In the genomic region with DNA sequence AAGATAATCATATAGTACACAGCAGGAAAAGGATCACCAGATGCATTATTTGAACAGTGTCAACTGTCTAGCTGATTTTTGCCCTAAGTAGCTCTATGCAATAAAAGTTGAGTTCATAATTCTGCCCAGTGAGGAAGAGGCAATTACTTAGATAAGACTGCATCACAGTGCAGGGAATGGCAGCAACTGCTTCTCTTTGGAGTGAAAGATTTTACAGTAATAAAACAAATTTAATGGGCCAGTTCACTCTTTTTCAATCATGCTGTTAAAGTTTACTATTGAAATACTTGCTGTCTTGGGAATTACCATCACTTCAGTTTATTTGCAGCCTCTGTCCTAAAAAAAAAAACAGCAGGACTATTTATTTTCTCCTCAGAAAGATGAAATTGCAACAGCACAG, we compare ENCODE assay signal across 1 cellular context.
TF ChIP-seq lines count a peak whose summit lies in the region.

No MANE protein-coding gene starts in this region.

TF ChIP-seq in HEK293, 187 proteins besides CTCF, POLR2A, EP300 and RAD21 (continued from another document and continues in another):
- TF ChIP-seq, protein P1, sequence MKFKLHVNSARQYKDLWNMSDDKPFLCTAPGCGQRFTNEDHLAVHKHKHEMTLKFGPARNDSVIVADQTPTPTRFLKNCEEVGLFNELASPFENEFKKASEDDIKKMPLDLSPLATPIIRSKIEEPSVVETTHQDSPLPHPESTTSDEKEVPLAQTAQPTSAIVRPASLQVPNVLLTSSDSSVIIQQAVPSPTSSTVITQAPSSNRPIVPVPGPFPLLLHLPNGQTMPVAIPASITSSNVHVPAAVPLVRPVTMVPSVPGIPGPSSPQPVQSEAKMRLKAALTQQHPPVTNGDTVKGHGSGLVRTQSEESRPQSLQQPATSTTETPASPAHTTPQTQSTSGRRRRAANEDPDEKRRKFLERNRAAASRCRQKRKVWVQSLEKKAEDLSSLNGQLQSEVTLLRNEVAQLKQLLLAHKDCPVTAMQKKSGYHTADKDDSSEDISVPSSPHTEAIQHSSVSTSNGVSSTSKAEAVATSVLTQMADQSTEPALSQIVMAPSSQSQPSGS (tag by site-specific recombination; IDR thresholded peaks at IDR 0.05; ENCODE audit: low read depth), result no peak
- TF ChIP-seq ZBTB1 (tag by site-specific recombination; IDR thresholded peaks at IDR 0.05) (no peak), ZNF658 (tag by site-specific recombination; IDR thresholded peaks at IDR 0.05) (no peak), ZFP69B (tag by site-specific recombination; IDR thresholded peaks at IDR 0.05) (no peak), ZNF366 (tag by site-specific recombination; conservative IDR thresholded peaks at IDR 0.05) (no peak), ZNF561 (tag by site-specific recombination; IDR thresholded peaks at IDR 0.05; ENCODE audit: borderline replicate concordance) (peak; percentile 41; the same call in 1 of the 2 replicates), ZFP37 (tag by site-specific recombination; IDR thresholded peaks at IDR 0.05) (no peak), ZNF707 (tag by site-specific recombination; IDR thresholded peaks at IDR 0.05) (no peak), ZNF121 (tag by site-specific recombination; IDR thresholded peaks at IDR 0.05) (no peak), ZNF114 (tag by site-specific recombination; IDR thresholded peaks at IDR 0.05) (no peak), ZNF211 (tag by site-specific recombination; IDR thresholded peaks at IDR 0.05; ENCODE audit: low read depth) (no peak), GLI2 (tag by site-specific recombination; IDR thresholded peaks at IDR 0.05; ENCODE audit: borderline replicate concordance, low read depth) (no peak), ZNF274 (IDR thresholded peaks at IDR 0.05; ENCODE audit: low read length) (no peak), ZNF274 (tag by site-specific recombination; IDR thresholded peaks at IDR 0.05; ENCODE audit: borderline replicate concordance) (no peak), ZNF555 (tag by site-specific recombination; conservative IDR thresholded peaks at IDR 0.05) (no peak), IKZF3 (tag by site-specific recombination; IDR thresholded peaks at IDR 0.05) (no peak), ZNF292 (tag by site-specific recombination; IDR thresholded peaks at IDR 0.05; ENCODE audit: borderline replicate concordance, low read depth) (no peak), HOXA7 (CRISPR knock-in tag; IDR thresholded peaks at IDR 0.05; ENCODE audit: borderline replicate concordance) (no peak), RBAK (tag by site-specific recombination; IDR thresholded peaks at IDR 0.05) (no peak), ZNF221 (tag by site-specific recombination; IDR thresholded peaks at IDR 0.05; ENCODE audit: borderline replicate concordance) (no peak), ZNF830 (tag by site-specific recombination; IDR thresholded peaks at IDR 0.05; ENCODE audit: low read depth) (no peak), ZNF37A (tag by site-specific recombination; IDR thresholded peaks at IDR 0.05) (no peak), KLF9 (tag by site-specific recombination; IDR thresholded peaks at IDR 0.05; ENCODE audit: low read depth) (no peak), YY2 (tag by site-specific recombination; IDR thresholded peaks at IDR 0.05) (no peak), MEIS1 (CRISPR knock-in tag; IDR thresholded peaks at IDR 0.05; ENCODE audit: borderline replicate concordance) (no peak), ZSCAN30 (tag by site-specific recombination; IDR thresholded peaks at IDR 0.05) (no peak), REPIN1 (tag by site-specific recombination; IDR thresholded peaks at IDR 0.05; ENCODE audit: low read depth) (no peak), ZBTB48 (tag by site-specific recombination; IDR thresholded peaks at IDR 0.05) (no peak)
- TF ChIP-seq, protein P2, sequence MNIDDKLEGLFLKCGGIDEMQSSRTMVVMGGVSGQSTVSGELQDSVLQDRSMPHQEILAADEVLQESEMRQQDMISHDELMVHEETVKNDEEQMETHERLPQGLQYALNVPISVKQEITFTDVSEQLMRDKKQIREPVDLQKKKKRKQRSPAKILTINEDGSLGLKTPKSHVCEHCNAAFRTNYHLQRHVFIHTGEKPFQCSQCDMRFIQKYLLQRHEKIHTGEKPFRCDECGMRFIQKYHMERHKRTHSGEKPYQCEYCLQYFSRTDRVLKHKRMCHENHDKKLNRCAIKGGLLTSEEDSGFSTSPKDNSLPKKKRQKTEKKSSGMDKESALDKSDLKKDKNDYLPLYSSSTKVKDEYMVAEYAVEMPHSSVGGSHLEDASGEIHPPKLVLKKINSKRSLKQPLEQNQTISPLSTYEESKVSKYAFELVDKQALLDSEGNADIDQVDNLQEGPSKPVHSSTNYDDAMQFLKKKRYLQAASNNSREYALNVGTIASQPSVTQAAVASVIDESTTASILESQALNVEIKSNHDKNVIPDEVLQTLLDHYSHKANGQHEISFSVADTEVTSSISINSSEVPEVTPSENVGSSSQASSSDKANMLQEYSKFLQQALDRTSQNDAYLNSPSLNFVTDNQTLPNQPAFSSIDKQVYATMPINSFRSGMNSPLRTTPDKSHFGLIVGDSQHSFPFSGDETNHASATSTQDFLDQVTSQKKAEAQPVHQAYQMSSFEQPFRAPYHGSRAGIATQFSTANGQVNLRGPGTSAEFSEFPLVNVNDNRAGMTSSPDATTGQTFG (tag by site-specific recombination; IDR thresholded peaks at IDR 0.05; ENCODE audit: borderline replicate concordance), result no peak
- TF ChIP-seq, protein P3, sequence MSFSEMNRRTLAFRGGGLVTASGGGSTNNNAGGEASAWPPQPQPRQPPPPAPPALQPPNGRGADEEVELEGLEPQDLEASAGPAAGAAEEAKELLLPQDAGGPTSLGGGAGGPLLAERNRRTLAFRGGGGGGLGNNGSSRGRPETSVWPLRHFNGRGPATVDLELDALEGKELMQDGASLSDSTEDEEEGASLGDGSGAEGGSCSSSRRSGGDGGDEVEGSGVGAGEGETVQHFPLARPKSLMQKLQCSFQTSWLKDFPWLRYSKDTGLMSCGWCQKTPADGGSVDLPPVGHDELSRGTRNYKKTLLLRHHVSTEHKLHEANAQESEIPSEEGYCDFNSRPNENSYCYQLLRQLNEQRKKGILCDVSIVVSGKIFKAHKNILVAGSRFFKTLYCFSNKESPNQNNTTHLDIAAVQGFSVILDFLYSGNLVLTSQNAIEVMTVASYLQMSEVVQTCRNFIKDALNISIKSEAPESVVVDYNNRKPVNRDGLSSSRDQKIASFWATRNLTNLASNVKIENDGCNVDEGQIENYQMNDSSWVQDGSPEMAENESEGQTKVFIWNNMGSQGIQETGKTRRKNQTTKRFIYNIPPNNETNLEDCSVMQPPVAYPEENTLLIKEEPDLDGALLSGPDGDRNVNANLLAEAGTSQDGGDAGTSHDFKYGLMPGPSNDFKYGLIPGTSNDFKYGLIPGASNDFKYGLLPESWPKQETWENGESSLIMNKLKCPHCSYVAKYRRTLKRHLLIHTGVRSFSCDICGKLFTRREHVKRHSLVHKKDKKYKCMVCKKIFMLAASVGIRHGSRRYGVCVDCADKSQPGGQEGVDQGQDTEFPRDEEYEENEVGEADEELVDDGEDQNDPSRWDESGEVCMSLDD (tag by site-specific recombination; IDR thresholded peaks at IDR 0.05), result no peak
- TF ChIP-seq, protein P4, sequence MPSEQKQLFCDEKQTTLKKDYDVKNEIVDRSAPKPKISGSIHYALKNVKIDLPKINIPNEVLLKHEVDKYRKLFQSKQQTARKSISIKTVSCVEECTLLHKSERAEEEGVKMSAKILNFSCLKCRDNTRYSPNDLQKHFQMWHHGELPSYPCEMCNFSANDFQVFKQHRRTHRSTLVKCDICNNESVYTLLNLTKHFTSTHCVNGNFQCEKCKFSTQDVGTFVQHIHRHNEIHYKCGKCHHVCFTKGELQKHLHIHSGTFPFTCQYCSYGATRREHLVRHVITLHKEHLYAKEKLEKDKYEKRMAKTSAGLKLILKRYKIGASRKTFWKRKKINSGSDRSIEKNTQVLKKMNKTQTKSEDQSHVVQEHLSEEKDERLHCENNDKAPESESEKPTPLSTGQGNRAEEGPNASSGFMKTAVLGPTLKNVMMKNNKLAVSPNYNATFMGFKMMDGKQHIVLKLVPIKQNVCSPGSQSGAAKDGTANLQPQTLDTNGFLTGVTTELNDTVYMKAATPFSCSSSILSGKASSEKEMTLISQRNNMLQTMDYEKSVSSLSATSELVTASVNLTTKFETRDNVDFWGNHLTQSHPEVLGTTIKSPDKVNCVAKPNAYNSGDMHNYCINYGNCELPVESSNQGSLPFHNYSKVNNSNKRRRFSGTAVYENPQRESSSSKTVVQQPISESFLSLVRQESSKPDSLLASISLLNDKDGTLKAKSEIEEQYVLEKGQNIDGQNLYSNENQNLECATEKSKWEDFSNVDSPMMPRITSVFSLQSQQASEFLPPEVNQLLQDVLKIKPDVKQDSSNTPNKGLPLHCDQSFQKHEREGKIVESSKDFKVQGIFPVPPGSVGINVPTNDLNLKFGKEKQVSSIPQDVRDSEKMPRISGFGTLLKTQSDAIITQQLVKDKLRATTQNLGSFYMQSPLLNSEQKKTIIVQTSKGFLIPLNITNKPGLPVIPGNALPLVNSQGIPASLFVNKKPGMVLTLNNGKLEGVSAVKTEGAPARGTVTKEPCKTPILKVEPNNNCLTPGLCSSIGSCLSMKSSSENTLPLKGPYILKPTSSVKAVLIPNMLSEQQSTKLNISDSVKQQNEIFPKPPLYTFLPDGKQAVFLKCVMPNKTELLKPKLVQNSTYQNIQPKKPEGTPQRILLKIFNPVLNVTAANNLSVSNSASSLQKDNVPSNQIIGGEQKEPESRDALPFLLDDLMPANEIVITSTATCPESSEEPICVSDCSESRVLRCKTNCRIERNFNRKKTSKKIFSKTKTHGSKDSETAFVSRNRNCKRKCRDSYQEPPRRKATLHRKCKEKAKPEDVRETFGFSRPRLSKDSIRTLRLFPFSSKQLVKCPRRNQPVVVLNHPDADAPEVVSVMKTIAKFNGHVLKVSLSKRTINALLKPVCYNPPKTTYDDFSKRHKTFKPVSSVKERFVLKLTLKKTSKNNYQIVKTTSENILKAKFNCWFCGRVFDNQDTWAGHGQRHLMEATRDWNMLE (tag by site-specific recombination; conservative IDR thresholded peaks at IDR 0.05; ENCODE audit: low read depth), result no peak
- TF ChIP-seq, protein P5, sequence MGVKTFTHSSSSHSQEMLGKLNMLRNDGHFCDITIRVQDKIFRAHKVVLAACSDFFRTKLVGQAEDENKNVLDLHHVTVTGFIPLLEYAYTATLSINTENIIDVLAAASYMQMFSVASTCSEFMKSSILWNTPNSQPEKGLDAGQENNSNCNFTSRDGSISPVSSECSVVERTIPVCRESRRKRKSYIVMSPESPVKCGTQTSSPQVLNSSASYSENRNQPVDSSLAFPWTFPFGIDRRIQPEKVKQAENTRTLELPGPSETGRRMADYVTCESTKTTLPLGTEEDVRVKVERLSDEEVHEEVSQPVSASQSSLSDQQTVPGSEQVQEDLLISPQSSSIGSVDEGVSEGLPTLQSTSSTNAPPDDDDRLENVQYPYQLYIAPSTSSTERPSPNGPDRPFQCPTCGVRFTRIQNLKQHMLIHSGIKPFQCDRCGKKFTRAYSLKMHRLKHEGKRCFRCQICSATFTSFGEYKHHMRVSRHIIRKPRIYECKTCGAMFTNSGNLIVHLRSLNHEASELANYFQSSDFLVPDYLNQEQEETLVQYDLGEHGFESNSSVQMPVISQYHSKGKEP (tag by site-specific recombination; IDR thresholded peaks at IDR 0.05), result peak; percentile 75
- TF ChIP-seq, protein P6, sequence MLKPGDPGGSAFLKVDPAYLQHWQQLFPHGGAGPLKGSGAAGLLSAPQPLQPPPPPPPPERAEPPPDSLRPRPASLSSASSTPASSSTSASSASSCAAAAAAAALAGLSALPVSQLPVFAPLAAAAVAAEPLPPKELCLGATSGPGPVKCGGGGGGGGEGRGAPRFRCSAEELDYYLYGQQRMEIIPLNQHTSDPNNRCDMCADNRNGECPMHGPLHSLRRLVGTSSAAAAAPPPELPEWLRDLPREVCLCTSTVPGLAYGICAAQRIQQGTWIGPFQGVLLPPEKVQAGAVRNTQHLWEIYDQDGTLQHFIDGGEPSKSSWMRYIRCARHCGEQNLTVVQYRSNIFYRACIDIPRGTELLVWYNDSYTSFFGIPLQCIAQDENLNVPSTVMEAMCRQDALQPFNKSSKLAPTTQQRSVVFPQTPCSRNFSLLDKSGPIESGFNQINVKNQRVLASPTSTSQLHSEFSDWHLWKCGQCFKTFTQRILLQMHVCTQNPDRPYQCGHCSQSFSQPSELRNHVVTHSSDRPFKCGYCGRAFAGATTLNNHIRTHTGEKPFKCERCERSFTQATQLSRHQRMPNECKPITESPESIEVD (tag by site-specific recombination; IDR thresholded peaks at IDR 0.05), result peak; percentile 73
- TF ChIP-seq, protein P7, sequence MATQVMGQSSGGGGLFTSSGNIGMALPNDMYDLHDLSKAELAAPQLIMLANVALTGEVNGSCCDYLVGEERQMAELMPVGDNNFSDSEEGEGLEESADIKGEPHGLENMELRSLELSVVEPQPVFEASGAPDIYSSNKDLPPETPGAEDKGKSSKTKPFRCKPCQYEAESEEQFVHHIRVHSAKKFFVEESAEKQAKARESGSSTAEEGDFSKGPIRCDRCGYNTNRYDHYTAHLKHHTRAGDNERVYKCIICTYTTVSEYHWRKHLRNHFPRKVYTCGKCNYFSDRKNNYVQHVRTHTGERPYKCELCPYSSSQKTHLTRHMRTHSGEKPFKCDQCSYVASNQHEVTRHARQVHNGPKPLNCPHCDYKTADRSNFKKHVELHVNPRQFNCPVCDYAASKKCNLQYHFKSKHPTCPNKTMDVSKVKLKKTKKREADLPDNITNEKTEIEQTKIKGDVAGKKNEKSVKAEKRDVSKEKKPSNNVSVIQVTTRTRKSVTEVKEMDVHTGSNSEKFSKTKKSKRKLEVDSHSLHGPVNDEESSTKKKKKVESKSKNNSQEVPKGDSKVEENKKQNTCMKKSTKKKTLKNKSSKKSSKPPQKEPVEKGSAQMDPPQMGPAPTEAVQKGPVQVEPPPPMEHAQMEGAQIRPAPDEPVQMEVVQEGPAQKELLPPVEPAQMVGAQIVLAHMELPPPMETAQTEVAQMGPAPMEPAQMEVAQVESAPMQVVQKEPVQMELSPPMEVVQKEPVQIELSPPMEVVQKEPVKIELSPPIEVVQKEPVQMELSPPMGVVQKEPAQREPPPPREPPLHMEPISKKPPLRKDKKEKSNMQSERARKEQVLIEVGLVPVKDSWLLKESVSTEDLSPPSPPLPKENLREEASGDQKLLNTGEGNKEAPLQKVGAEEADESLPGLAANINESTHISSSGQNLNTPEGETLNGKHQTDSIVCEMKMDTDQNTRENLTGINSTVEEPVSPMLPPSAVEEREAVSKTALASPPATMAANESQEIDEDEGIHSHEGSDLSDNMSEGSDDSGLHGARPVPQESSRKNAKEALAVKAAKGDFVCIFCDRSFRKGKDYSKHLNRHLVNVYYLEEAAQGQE (tag by site-specific recombination; IDR thresholded peaks at IDR 0.05), result no peak
